In the genomic region with DNA sequence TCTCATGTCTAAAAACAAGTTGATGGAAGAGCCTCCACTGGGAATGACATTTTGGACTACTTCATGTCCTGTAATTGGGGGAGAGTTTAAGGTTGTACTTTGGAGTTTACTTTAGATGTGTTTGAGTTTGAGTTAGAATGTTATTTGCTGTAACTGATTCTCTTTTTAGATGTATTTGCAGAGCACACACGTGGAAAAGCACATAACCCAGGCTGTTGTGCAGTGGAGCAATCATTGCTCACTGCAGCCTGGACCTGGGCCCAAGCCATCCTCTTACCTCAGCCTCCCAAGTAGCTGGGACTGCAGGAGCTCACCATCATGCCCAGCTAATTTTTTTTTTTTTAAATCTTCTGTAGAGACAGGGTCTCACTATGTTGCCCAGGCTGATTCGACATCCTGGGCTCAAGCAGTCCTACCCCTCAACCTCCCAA, we compare ENCODE assay signal across 1 cellular context.
TF ChIP-seq lines count a peak whose summit lies in the region.

No MANE protein-coding gene starts in this region.

TF ChIP-seq in GM23338, 12 proteins besides CTCF, POLR2A, EP300 and RAD21 (continued from another document):
- TF ChIP-seq, protein P1, sequence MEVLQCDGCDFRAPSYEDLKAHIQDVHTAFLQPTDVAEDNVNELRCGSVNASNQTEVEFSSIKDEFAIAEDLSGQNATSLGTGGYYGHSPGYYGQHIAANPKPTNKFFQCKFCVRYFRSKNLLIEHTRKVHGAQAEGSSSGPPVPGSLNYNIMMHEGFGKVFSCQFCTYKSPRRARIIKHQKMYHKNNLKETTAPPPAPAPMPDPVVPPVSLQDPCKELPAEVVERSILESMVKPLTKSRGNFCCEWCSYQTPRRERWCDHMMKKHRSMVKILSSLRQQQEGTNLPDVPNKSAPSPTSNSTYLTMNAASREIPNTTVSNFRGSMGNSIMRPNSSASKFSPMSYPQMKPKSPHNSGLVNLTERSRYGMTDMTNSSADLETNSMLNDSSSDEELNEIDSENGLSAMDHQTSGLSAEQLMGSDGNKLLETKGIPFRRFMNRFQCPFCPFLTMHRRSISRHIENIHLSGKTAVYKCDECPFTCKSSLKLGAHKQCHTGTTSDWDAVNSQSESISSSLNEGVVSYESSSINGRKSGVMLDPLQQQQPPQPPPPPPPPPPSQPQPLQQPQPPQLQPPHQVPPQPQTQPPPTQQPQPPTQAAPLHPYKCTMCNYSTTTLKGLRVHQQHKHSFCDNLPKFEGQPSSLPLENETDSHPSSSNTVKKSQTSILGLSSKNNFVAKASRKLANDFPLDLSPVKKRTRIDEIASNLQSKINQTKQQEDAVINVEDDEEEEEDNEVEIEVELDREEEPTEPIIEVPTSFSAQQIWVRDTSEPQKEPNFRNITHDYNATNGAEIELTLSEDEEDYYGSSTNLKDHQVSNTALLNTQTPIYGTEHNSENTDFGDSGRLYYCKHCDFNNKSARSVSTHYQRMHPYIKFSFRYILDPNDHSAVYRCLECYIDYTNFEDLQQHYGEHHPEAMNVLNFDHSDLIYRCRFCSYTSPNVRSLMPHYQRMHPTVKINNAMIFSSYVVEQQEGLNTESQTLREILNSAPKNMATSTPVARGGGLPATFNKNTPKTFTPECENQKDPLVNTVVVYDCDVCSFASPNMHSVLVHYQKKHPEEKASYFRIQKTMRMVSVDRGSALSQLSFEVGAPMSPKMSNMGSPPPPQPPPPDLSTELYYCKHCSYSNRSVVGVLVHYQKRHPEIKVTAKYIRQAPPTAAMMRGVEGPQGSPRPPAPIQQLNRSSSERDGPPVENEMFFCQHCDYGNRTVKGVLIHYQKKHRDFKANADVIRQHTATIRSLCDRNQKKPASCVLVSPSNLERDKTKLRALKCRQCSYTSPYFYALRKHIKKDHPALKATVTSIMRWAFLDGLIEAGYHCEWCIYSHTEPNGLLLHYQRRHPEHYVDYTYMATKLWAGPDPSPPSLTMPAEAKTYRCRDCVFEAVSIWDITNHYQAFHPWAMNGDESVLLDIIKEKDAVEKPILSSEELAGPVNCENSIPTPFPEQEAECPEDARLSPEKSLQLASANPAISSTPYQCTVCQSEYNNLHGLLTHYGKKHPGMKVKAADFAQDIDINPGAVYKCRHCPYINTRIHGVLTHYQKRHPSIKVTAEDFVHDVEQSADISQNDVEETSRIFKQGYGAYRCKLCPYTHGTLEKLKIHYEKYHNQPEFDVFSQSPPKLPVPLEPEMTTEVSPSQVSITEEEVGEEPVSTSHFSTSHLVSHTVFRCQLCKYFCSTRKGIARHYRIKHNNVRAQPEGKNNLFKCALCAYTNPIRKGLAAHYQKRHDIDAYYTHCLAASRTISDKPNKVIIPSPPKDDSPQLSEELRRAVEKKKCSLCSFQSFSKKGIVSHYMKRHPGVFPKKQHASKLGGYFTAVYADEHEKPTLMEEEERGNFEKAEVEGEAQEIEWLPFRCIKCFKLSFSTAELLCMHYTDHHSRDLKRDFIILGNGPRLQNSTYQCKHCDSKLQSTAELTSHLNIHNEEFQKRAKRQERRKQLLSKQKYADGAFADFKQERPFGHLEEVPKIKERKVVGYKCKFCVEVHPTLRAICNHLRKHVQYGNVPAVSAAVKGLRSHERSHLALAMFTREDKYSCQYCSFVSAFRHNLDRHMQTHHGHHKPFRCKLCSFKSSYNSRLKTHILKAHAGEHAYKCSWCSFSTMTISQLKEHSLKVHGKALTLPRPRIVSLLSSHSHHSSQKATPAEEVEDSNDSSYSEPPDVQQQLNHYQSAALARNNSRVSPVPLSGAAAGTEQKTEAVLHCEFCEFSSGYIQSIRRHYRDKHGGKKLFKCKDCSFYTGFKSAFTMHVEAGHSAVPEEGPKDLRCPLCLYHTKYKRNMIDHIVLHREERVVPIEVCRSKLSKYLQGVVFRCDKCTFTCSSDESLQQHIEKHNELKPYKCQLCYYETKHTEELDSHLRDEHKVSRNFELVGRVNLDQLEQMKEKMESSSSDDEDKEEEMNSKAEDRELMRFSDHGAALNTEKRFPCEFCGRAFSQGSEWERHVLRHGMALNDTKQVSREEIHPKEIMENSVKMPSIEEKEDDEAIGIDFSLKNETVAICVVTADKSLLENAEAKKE (CRISPR knock-in tag; IDR thresholded peaks at IDR 0.05) = no peak
- TF ChIP-seq NANOG (IDR thresholded peaks at IDR 0.05; ENCODE audit: borderline replicate concordance) (no peak), EZH2 (IDR thresholded peaks at IDR 0.05; ENCODE audit: low read depth, unreplicated experiment) (no peak), POLR2AphosphoS5 (IDR thresholded peaks at IDR 0.05; ENCODE audit: low read depth) (no peak), EZH2phosphoT487 (IDR thresholded peaks at IDR 0.05; ENCODE audit: unreplicated experiment) (no peak), ZNF331 (CRISPR knock-in tag; IDR thresholded peaks at IDR 0.05; ENCODE audit: low read depth) (no peak), CREB1 (CRISPR knock-in tag; IDR thresholded peaks at IDR 0.05; ENCODE audit: low read depth) (no peak)
